ENCODE assay signal across 8 cellular contexts in genomic region chr20:45857836-45858250, GRCh38. TPM values are rescaled to one million over a fixed set of nuclear protein-coding genes. Genes with fewer than 3 reads are reported as not detected.
A peak's percentile ranks its signal among the peaks of the same experiment; 100 is the strongest.
DNase-seq lines count a peak whose midpoint lies in the region; ATAC-seq and TF ChIP-seq lines count a peak whose summit lies in the region.

No MANE protein-coding gene starts in this region.

- peaks cover 42% of the 10 kb centered on the region for H3K4me1 Mint-ChIP-seq in activated CD8-positive, alpha-beta T cell treated with anti-CD3 and anti-CD28 coated beads for 36 hours (ENCODE audit: low read depth)

- peak overlapping the region; percentile 80 to 95 (median 88) for H3K27ac ChIP-seq in spleen

- no peaks in the 10 kb centered on the region for H3K9me3 ChIP-seq in spleen

- peak overlapping the region; percentile 97 for H3K4me3 Mint-ChIP-seq in activated CD8-positive, alpha-beta T cell treated with anti-CD3 and anti-CD28 coated beads for 36 hours

- H3K36me3 ChIP-seq in spleen = peaks cover 0 to 26% (median 11%) of the 10 kb centered on the region in 6 donors

- POLR2A ChIA-PET in activated CD8-positive, alpha-beta T cell treated with anti-CD3 and anti-CD28 coated beads for 36 hours (lab: Charles Lee) = interaction anchor here (0.7 to 3.6 kb wide), 11 partner anchors 10 to 525 kb away, joined by 3 to 19 read pairs (median 5); partner anchors contain the start of genes CTSA, NEURL2, UBE2C and ZNF335

- CTCF ChIA-PET in activated CD8-positive, alpha-beta T cell treated with anti-CD3 and anti-CD28 coated beads for 36 hours (lab: Charles Lee) = interaction anchor here (1.2 to 3.1 kb wide), 3 partner anchors 33 to 564 kb away, joined by 3 to 15 read pairs (median 3); no protein-coding TSS in a partner anchor

- peak overlapping the region; percentile 80 to 93 (median 87) for H3K4me3 ChIP-seq in spleen

- peaks cover 4% of the 10 kb centered on the region for H3K36me3 Mint-ChIP-seq in activated CD8-positive, alpha-beta T cell treated with anti-CD3 and anti-CD28 coated beads for 36 hours (ENCODE audit: low read depth)

- intact Hi-C loops in activated CD8-positive, alpha-beta T cell treated with anti-CD3 and anti-CD28 coated beads for 36 hours (cut with micrococcal nuclease) = loop anchor here (5.0 kb wide), 1 partner anchor 46 kb away; the partner anchor contains the start of gene UBE2C
- intact Hi-C loops in spleen (cut with DNase I; ENCODE audit: low total_unique reads) = no loop called here

- peak overlapping the region; percentile 99 for H3K27ac Mint-ChIP-seq in activated CD8-positive, alpha-beta T cell treated with anti-CD3 and anti-CD28 coated beads for 36 hours

- H3K4me1 ChIP-seq in spleen = peaks cover 31 to 74% (median 38%) of the 10 kb centered on the region in 6 donors

- no peak for TF ChIP-seq CTCF in activated CD8-positive, alpha-beta T cell treated with anti-CD3 and anti-CD28 coated beads for 36 hours (IDR thresholded peaks at IDR 0.05)
- TF ChIP-seq CTCF in spleen (IDR thresholded peaks at IDR 0.05 in 8 of 11, conservative IDR thresholded peaks at IDR 0.05 in 3 of 11) = no peak

- ATAC-seq in GM19351 (IDR thresholded peaks at IDR 0.05; ENCODE audit: unreplicated experiment) (peak; percentile 34), HG03520 (IDR thresholded peaks at IDR 0.05; ENCODE audit: unreplicated experiment) (peak; percentile 9)
- peak; percentile 55 for ATAC-seq in activated CD8-positive, alpha-beta T cell treated with anti-CD3 and anti-CD28 coated beads for 36 hours

- TF ChIP-seq POLR2A in spleen (IDR thresholded peaks at IDR 0.05) = no peak

- 8 to 18% (median 8%) methylated on average over 8 to 14 of the region's 14 CpGs for WGBS in spleen, 5 donors

- DNase-seq in COR-L47 (lab: John Stamatoyannopoulos, UW) = peak; percentile 39
- DNase-seq in activated CD8-positive, alpha-beta T cell treated with anti-CD3 and anti-CD28 coated beads for 36 hours = peak; percentile 70
- peak; percentile 31 for DNase-seq in hepatic stellate cell (ENCODE audit: low spot score)
- no peak for DNase-seq in spleen
- no peak for DNase-seq in central memory CD4-positive, alpha-beta T cell
- DNase-seq in AG08396 (ENCODE audit: low spot score) = no peak

- no peaks in the 10 kb centered on the region for H3K9me3 Mint-ChIP-seq in activated CD8-positive, alpha-beta T cell treated with anti-CD3 and anti-CD28 coated beads for 36 hours

- H3K27me3 ChIP-seq in spleen (replicated peaks in 1 of 7) = no peaks in the 10 kb centered on the region

- no peaks in the 10 kb centered on the region for H3K27me3 Mint-ChIP-seq in activated CD8-positive, alpha-beta T cell treated with anti-CD3 and anti-CD28 coated beads for 36 hours

RNA-seq across cellular contexts. Expression of gene ZSWIM3, which starts 0.4 kb away (rescaled TPM):
- total RNA-seq in activated CD8-positive, alpha-beta T cell treated with anti-CD3 and anti-CD28 coated beads for 36 hours = 1 to 10 TPM; 3.5 to 3.6 TPM
- 1 to 10 TPM; 4.4 to 7.1 (median 5.4) TPM for total RNA-seq in spleen
- 1 to 10 TPM; 3.1 to 4.2 (median 3.5) TPM for polyA plus RNA-seq in spleen

RNA-seq across cellular contexts. Expression of gene ACOT8, which starts 0.7 kb away (rescaled TPM):
- 10 to 100 TPM; 18.5 to 21.2 TPM for total RNA-seq in activated CD8-positive, alpha-beta T cell treated with anti-CD3 and anti-CD28 coated beads for 36 hours
- total RNA-seq in spleen = 10 to 100 TPM; 19.4 to 37.4 (median 24.7) TPM
- polyA plus RNA-seq in spleen = 10 to 100 TPM; 28.1 to 36.7 (median 34.2) TPM

RNA-seq across cellular contexts. Expression of gene ZSWIM1, which starts 23.2 kb away (rescaled TPM):
- 1 to 10 TPM; 8.2 to 9.1 TPM for total RNA-seq in activated CD8-positive, alpha-beta T cell treated with anti-CD3 and anti-CD28 coated beads for 36 hours
- 10 to 100 TPM in 6 of 7 donors, 1 to 10 TPM in 1; 8.5 to 16.1 (median 11.1) TPM for total RNA-seq in spleen
- polyA plus RNA-seq in spleen = 1 to 10 TPM; 3.7 to 5.5 (median 3.9) TPM

RNA-seq across cellular contexts. Expression of gene SNX21, which starts 24.2 kb away (rescaled TPM):
- 1 to 10 TPM; 1.4 to 1.7 TPM for total RNA-seq in activated CD8-positive, alpha-beta T cell treated with anti-CD3 and anti-CD28 coated beads for 36 hours
- total RNA-seq in spleen = 10 to 100 TPM in 6 of 7 donors, 1 to 10 TPM in 1; 8.8 to 32.4 (median 20.0) TPM
- polyA plus RNA-seq in spleen = 10 to 100 TPM in 2 of 3 donors, 1 to 10 TPM in 1; 6.3 to 15.8 (median 15.7) TPM

RNA-seq across cellular contexts. Expression of gene SPATA25, which starts 29.6 kb away (rescaled TPM):
- under 1 TPM; 0.58 to 0.74 TPM for total RNA-seq in activated CD8-positive, alpha-beta T cell treated with anti-CD3 and anti-CD28 coated beads for 36 hours
- 10 to 100 TPM in 1 of 7 donors, 1 to 10 TPM in 6; 1.5 to 11.5 (median 4.0) TPM for total RNA-seq in spleen
- polyA plus RNA-seq in spleen = 1 to 10 TPM in 1 of 3 donors, under 1 TPM in 2; 0.41 to 3.1 (median 0.46) TPM

Comparison
In these comparisons a context has a peak if more than half of its experiments do, and no peak if none do; other contexts are left out.
1. DNase-seq: peak in COR-L47 (single experiment), activated CD8-positive, alpha-beta T cell treated with anti-CD3 and anti-CD28 coated beads for 36 hours (single experiment) and hepatic stellate cell (single experiment); none in spleen (single experiment), central memory CD4-positive, alpha-beta T cell (single experiment) and AG08396 (single experiment).
2. Peak in every context shown above with its lines, with median percentiles within 50 percentile points of each other: ATAC-seq.